ENCODE assay signal across 1 cellular context in genomic region chr19:38769635-38770211, GRCh38.
TF ChIP-seq lines count a peak whose summit lies in the region.

No MANE protein-coding gene starts in this region.

TF ChIP-seq in GM12878, 131 proteins besides CTCF, POLR2A, EP300 and RAD21:
- TF ChIP-seq, protein P1, sequence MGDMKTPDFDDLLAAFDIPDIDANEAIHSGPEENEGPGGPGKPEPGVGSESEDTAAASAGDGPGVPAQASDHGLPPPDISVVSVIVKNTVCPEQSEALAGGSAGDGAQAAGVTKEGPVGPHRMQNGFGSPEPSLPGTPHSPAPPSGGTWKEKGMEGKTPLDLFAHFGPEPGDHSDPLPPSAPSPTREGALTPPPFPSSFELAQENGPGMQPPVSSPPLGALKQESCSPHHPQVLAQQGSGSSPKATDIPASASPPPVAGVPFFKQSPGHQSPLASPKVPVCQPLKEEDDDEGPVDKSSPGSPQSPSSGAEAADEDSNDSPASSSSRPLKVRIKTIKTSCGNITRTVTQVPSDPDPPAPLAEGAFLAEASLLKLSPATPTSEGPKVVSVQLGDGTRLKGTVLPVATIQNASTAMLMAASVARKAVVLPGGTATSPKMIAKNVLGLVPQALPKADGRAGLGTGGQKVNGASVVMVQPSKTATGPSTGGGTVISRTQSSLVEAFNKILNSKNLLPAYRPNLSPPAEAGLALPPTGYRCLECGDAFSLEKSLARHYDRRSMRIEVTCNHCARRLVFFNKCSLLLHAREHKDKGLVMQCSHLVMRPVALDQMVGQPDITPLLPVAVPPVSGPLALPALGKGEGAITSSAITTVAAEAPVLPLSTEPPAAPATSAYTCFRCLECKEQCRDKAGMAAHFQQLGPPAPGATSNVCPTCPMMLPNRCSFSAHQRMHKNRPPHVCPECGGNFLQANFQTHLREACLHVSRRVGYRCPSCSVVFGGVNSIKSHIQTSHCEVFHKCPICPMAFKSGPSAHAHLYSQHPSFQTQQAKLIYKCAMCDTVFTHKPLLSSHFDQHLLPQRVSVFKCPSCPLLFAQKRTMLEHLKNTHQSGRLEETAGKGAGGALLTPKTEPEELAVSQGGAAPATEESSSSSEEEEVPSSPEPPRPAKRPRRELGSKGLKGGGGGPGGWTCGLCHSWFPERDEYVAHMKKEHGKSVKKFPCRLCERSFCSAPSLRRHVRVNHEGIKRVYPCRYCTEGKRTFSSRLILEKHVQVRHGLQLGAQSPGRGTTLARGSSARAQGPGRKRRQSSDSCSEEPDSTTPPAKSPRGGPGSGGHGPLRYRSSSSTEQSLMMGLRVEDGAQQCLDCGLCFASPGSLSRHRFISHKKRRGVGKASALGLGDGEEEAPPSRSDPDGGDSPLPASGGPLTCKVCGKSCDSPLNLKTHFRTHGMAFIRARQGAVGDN (IDR thresholded peaks at IDR 0.05): peak; percentile 88
- TF ChIP-seq PAX5 (IDR thresholded peaks at IDR 0.05; ENCODE audit: borderline replicate concordance, low read depth, low read length) (peak; percentile 43; the same call in 1 of the 2 replicates), HCFC1 (IDR thresholded peaks at IDR 0.05; ENCODE audit: low read length) (0 out of 2 replicates have a peak, but pooled peaks have one; percentile 14), IKZF1 (conservative IDR thresholded peaks at IDR 0.05) (peak; percentile 45; the same call in 1 of the 2 replicates), DPF2 (IDR thresholded peaks at IDR 0.05) (no peak), GATAD2B (conservative IDR thresholded peaks at IDR 0.05; ENCODE audit: low read depth) (0 out of 2 replicates have a peak, but pooled peaks have one; percentile 28), ZNF592 (IDR thresholded peaks at IDR 0.05) (no peak), MEF2B (IDR thresholded peaks at IDR 0.05; ENCODE audit: partially characterized antibody, poor library complexity, severe bottlenecking) (no peak), JUND (IDR thresholded peaks at IDR 0.05; ENCODE audit: low read depth, low read length) (no peak), MEF2A (IDR thresholded peaks at IDR 0.05; ENCODE audit: insufficient read depth, low read depth, low read length) (no peak), SUZ12 (IDR thresholded peaks at IDR 0.05; ENCODE audit: unreplicated experiment) (no peak), RELA (IDR thresholded peaks at IDR 0.05; ENCODE audit: borderline replicate concordance, partially characterized antibody) (no peak), MTA3 (IDR thresholded peaks at IDR 0.05; ENCODE audit: borderline replicate concordance, low read length) (no peak), GABPA (IDR thresholded peaks at IDR 0.05; ENCODE audit: low read depth) (no peak), LARP7 (IDR thresholded peaks at IDR 0.05) (0 out of 2 replicates have a peak, but pooled peaks have one; percentile 38), IKZF2 (IDR thresholded peaks at IDR 0.05) (peak in 1 of 2 experiments; percentile 43; a peak in 1 of 4 replicates), BHLHE40 (IDR thresholded peaks at IDR 0.05; ENCODE audit: borderline replicate concordance in 1 of 2, low read depth in 2 of 2, low read length in 1 of 2) (peak in 1 of 2 experiments; percentile 75; a peak in 2 of 4 replicates)
- TF ChIP-seq, protein P2, sequence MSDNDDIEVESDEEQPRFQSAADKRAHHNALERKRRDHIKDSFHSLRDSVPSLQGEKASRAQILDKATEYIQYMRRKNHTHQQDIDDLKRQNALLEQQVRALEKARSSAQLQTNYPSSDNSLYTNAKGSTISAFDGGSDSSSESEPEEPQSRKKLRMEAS (IDR thresholded peaks at IDR 0.05; ENCODE audit: low read depth, low read length): peak; percentile 53; the same call in 1 of the 2 replicates
